Comparison of ENCODE assay signal across 25 cellular contexts in genomic region chr18:8188196-8188595, GRCh38.
DNase-seq lines count a peak whose midpoint lies in the region; ATAC-seq, FAIRE-seq and TF ChIP-seq lines count a peak whose summit lies in the region.
"Had no signal": no experiment of that assay in that cellular context is flagged by ENCODE, and none has a peak within 500 bp of the region (broad histone marks: within the 10 kb centered on the region; RNA-seq: fewer than 3 reads in every experiment).

No MANE protein-coding gene starts in this region.

- H2BK5ac ChIP-seq in IMR-90 (ENCODE audit: low read depth, low read length, poor library complexity, severe bottlenecking) = no peak overlapping the region

- peaks cover 12% of the 10 kb centered on the region; the same call in 1 of the 2 replicates for H3K9me1 ChIP-seq in IMR-90 (ENCODE audit: insufficient read depth, low read length)

- no peak overlapping the region for H4K91ac ChIP-seq in IMR-90 (ENCODE audit: insufficient read depth, low read depth, low read length)

- no peak overlapping the region for H3K14ac ChIP-seq in IMR-90 (replicated peaks; ENCODE audit: low read depth, low read length)

- WGBS in IMR-90 (ENCODE audit: extremely low coverage in 2 of 2, insufficient read length in 1 of 2), 2 experiments = 78% methylated on average over 5 of the region's 7 CpGs; no CpG with 5 or more reads in 1 of the 2 experiments
- 55 to 82% methylated on average over 6 to 7 of the region's 7 CpGs for WGBS in gastroesophageal sphincter (ENCODE audit: low coverage in 1 of 2), 2 donors

- H2AFZ ChIP-seq in IMR-90 (replicated peaks; ENCODE audit: low read length, poor library complexity) = no peak overlapping the region

- no peaks in the 10 kb centered on the region for H3K79me1 ChIP-seq in IMR-90 (ENCODE audit: low read depth in 1 of 2, low read length in 2 of 2)

- H4K5ac ChIP-seq in IMR-90 (ENCODE audit: low read depth, low read length) = no peak overlapping the region

- H3K4me3 ChIP-seq in IMR-90 (ENCODE audit: insufficient read depth, low read depth, low read length) (no peak overlapping the region), bronchial epithelial cell (ENCODE audit: low read depth, low read length) (no peak overlapping the region), gastroesophageal sphincter (no peak overlapping the region)
- H3K4me3 ChIP-seq in CD8-positive, alpha-beta T cell (ENCODE audit: low read depth, low read length) = no peak overlapping the region
- H3K4me3 ChIP-seq: BLaER1, heart right ventricle, vagina had no signal

- TF ChIP-seq CTCF in IMR-90 (conservative IDR thresholded peaks at IDR 0.05; ENCODE audit: low read depth, low read length) (no peak), bronchial epithelial cell (IDR thresholded peaks at IDR 0.05; ENCODE audit: insufficient read depth, low read length, severe bottlenecking) (no peak), gastroesophageal sphincter (IDR thresholded peaks at IDR 0.05) (no peak)
- no peak for TF ChIP-seq CTCF in CD8-positive, alpha-beta T cell (IDR thresholded peaks at IDR 0.05)

- DNase-seq in IMR-90 = peak; percentile 95
- peak; percentile 18 for DNase-seq in bronchial epithelial cell (ENCODE audit: low read depth)
- peak; percentile 6 for DNase-seq in hepatic stellate cell (ENCODE audit: low spot score)
- no peak for DNase-seq in left lobe of liver (ENCODE audit: low spot score)
- no peak for DNase-seq in CD8-positive, alpha-beta T cell
- no peak for DNase-seq in HTR-8/SVneo (ENCODE audit: insufficient read length, low spot score)
- DNase-seq: activated CD4-positive, alpha-beta memory T cell treated with anti-CD3 and anti-CD28 coated beads for 36 hours; activated naive CD4-positive, alpha-beta T cell treated with anti-CD3 and anti-CD28 coated beads, Interleukin-2, amount 10 ng/mL, durations not matched to agents 7 days and 5 days; activated T-cell treated with anti-CD3 and anti-CD28 coated beads, Interleukin-2, amount 50 U/mL, for 1 hour; erythroblast; heart right ventricle; NCI-H2081; NCI-H510A; stimulated activated CD4-positive, alpha-beta T cell treated with anti-CD3 and anti-CD28 coated beads, Interleukin-4, amount 100 ng/mL, for 4 hours; substantia nigra; T-cell had no signal

- TF ChIP-seq EP300 in gastroesophageal sphincter (IDR thresholded peaks at IDR 0.05) = no peak

- H3K36me3 ChIP-seq in IMR-90 (ENCODE audit: control insufficient read depth, insufficient read depth, low read length) (no peaks in the 10 kb centered on the region), bronchial epithelial cell (ENCODE audit: control insufficient read depth, insufficient read depth, low read length) (no peaks in the 10 kb centered on the region), gastroesophageal sphincter (no peaks in the 10 kb centered on the region)
- no peaks in the 10 kb centered on the region for H3K36me3 ChIP-seq in CD8-positive, alpha-beta T cell (ENCODE audit: insufficient read depth, low read length)
- H3K36me3 ChIP-seq: BLaER1, vagina had no signal

- no peak overlapping the region for H2BK20ac ChIP-seq in IMR-90 (ENCODE audit: low read depth, low read length)

- no peak overlapping the region for H3K4me2 ChIP-seq in IMR-90 (ENCODE audit: low read depth, low read length)
- H3K4me2 ChIP-seq: BLaER1 had no signal

- BruUV-seq in IMR-90 (replicated peaks; lab: Mats Ljungman, UMichigan) = no TSS peak

- 0 out of 2 replicates have a peak overlapping the region, but pooled peaks have one; percentile 7 for H3K4ac ChIP-seq in IMR-90 (ENCODE audit: low read depth, low read length)

- no peak overlapping the region for H2AK5ac ChIP-seq in IMR-90 (ENCODE audit: low read depth, low read length)

- no peak overlapping the region for H3K4me3 Mint-ChIP-seq in CD8-positive, alpha-beta T cell
- H3K4me3 Mint-ChIP-seq: activated CD4-positive, alpha-beta memory T cell treated with anti-CD3 and anti-CD28 coated beads for 36 hours; activated naive CD4-positive, alpha-beta T cell treated with anti-CD3 and anti-CD28 coated beads, Interleukin-2, amount 10 ng/mL, durations not matched to agents 7 days and 5 days; dendritic cell treated with granulocyte-macrophage colony-stimulating factor and Interleukin-4, amounts not matched to agents 40 ng/mL and 50 ng/mL, for 4 days; natural killer cell treated with Interleukin-12 subunit alpha and Interleukin-12 subunit beta and Interleukin-15 and Interleukin-18, amount 100 ng/mL, for 72 hours; T-cell had no signal

- peak; percentile 95 for ATAC-seq in IMR-90 (ENCODE audit: low read depth)
- ATAC-seq in gastroesophageal sphincter = no peak
- ATAC-seq in left lobe of liver = no peak
- ATAC-seq in CD8-positive, alpha-beta T cell = no peak
- ATAC-seq: heart right ventricle; natural killer cell treated with Interleukin-12 subunit alpha and Interleukin-12 subunit beta and Interleukin-15 and Interleukin-18, amount 100 ng/mL, for 72 hours; Right ventricle myocardium inferior; T-cell had no signal

- H3K27ac Mint-ChIP-seq in CD8-positive, alpha-beta T cell = no peak overlapping the region
- H3K27ac Mint-ChIP-seq: activated CD4-positive, alpha-beta memory T cell treated with anti-CD3 and anti-CD28 coated beads for 36 hours; activated naive CD4-positive, alpha-beta T cell treated with anti-CD3 and anti-CD28 coated beads, Interleukin-2, amount 10 ng/mL, durations not matched to agents 7 days and 5 days; dendritic cell treated with granulocyte-macrophage colony-stimulating factor and Interleukin-4, amounts not matched to agents 40 ng/mL and 50 ng/mL, for 4 days; natural killer cell treated with Interleukin-12 subunit alpha and Interleukin-12 subunit beta and Interleukin-15 and Interleukin-18, amount 100 ng/mL, for 72 hours; progenitor cell of endocrine pancreas; T-cell had no signal

- no peak overlapping the region for H2AK9ac ChIP-seq in IMR-90 (replicated peaks; ENCODE audit: low read depth, low read length, poor library complexity)

- no peaks in the 10 kb centered on the region for H3K27me3 Mint-ChIP-seq in CD8-positive, alpha-beta T cell (ENCODE audit: low read depth)
- H3K27me3 Mint-ChIP-seq: activated CD4-positive, alpha-beta memory T cell treated with anti-CD3 and anti-CD28 coated beads for 36 hours; activated naive CD4-positive, alpha-beta T cell treated with anti-CD3 and anti-CD28 coated beads, Interleukin-2, amount 10 ng/mL, durations not matched to agents 7 days and 5 days; dendritic cell treated with granulocyte-macrophage colony-stimulating factor and Interleukin-4, amounts not matched to agents 40 ng/mL and 50 ng/mL, for 4 days; natural killer cell treated with Interleukin-12 subunit alpha and Interleukin-12 subunit beta and Interleukin-15 and Interleukin-18, amount 100 ng/mL, for 72 hours; progenitor cell of endocrine pancreas; T-cell had no signal

- H3K9ac ChIP-seq in IMR-90 (ENCODE audit: low read depth, low read length) = no peak overlapping the region
- H3K9ac ChIP-seq: BLaER1 had no signal

- CTCF ChIA-PET in IMR-90 (lab: Yijun Ruan, JAX) = no interaction called here
- CTCF ChIA-PET in CD8-positive, alpha-beta T cell (lab: Charles Lee) = no interaction called here

- H3K36me3 Mint-ChIP-seq in CD8-positive, alpha-beta T cell = no peaks in the 10 kb centered on the region
- H3K36me3 Mint-ChIP-seq: activated CD4-positive, alpha-beta memory T cell treated with anti-CD3 and anti-CD28 coated beads for 36 hours; activated naive CD4-positive, alpha-beta T cell treated with anti-CD3 and anti-CD28 coated beads, Interleukin-2, amount 10 ng/mL, durations not matched to agents 7 days and 5 days; natural killer cell treated with Interleukin-12 subunit alpha and Interleukin-12 subunit beta and Interleukin-15 and Interleukin-18, amount 100 ng/mL, for 72 hours; T-cell had no signal

- no peak for TF ChIP-seq POLR2A in IMR-90 (IDR thresholded peaks at IDR 0.05; ENCODE audit: low read depth, low read length)
- TF ChIP-seq POLR2A in gastroesophageal sphincter (IDR thresholded peaks at IDR 0.05) = no peak

- H3K23ac ChIP-seq in IMR-90 (ENCODE audit: low read depth, low read length) = no peak overlapping the region

- no peaks in the 10 kb centered on the region for H3K9me3 ChIP-seq in IMR-90 (ENCODE audit: control insufficient read depth, insufficient read depth, low read length)
- H3K9me3 ChIP-seq in gastroesophageal sphincter = no peaks in the 10 kb centered on the region
- no peaks in the 10 kb centered on the region for H3K9me3 ChIP-seq in CD8-positive, alpha-beta T cell (ENCODE audit: low read length)
- H3K9me3 ChIP-seq: BLaER1, heart right ventricle, vagina had no signal

- H3K18ac ChIP-seq in IMR-90 (ENCODE audit: low read depth, low read length) = no peak overlapping the region

- no peak for FAIRE-seq in bronchial epithelial cell (lab: Jason Lieb, UNC)
- no peak for FAIRE-seq in HTR-8/SVneo (lab: Jason Lieb, UNC)
- FAIRE-seq: D721Med, islet of Langerhans had no signal

- H3K56ac ChIP-seq in IMR-90 (ENCODE audit: extremely low read depth, insufficient read depth, low read length) = no peak overlapping the region

- no peaks in the 10 kb centered on the region for H3K4me1 Mint-ChIP-seq in CD8-positive, alpha-beta T cell (ENCODE audit: low read depth)
- H3K4me1 Mint-ChIP-seq: activated naive CD4-positive, alpha-beta T cell treated with anti-CD3 and anti-CD28 coated beads, Interleukin-2, amount 10 ng/mL, durations not matched to agents 7 days and 5 days; T-cell had no signal

- H2BK120ac ChIP-seq in IMR-90 (ENCODE audit: low read depth, low read length) = no peak overlapping the region

- H3K27ac ChIP-seq in IMR-90 (ENCODE audit: insufficient read depth, low read length) = no peak overlapping the region
- H3K27ac ChIP-seq in gastroesophageal sphincter = no peak overlapping the region
- no peak overlapping the region for H3K27ac ChIP-seq in CD8-positive, alpha-beta T cell (ENCODE audit: low read depth, low read length)
- H3K27ac ChIP-seq: BLaER1, heart right ventricle, vagina had no signal

- H3K9me3 Mint-ChIP-seq in CD8-positive, alpha-beta T cell = no peaks in the 10 kb centered on the region
- H3K9me3 Mint-ChIP-seq: activated CD4-positive, alpha-beta memory T cell treated with anti-CD3 and anti-CD28 coated beads for 36 hours; activated naive CD4-positive, alpha-beta T cell treated with anti-CD3 and anti-CD28 coated beads, Interleukin-2, amount 10 ng/mL, durations not matched to agents 7 days and 5 days; dendritic cell treated with granulocyte-macrophage colony-stimulating factor and Interleukin-4, amounts not matched to agents 40 ng/mL and 50 ng/mL, for 4 days; natural killer cell treated with Interleukin-12 subunit alpha and Interleukin-12 subunit beta and Interleukin-15 and Interleukin-18, amount 100 ng/mL, for 72 hours had no signal

- H3K27me3 ChIP-seq in IMR-90 (ENCODE audit: control insufficient read depth, insufficient read depth, low read length) (no peaks in the 10 kb centered on the region), bronchial epithelial cell (ENCODE audit: control insufficient read depth, insufficient read depth, low read length) (no peaks in the 10 kb centered on the region), gastroesophageal sphincter (no peaks in the 10 kb centered on the region)
- H3K27me3 ChIP-seq in CD8-positive, alpha-beta T cell (ENCODE audit: insufficient read depth, low read length) = no peaks in the 10 kb centered on the region
- H3K27me3 ChIP-seq: BLaER1, heart right ventricle, vagina had no signal

- H3K4me1 ChIP-seq in IMR-90 (ENCODE audit: control insufficient read depth, insufficient read depth, low read length) = peaks cover 3% of the 10 kb centered on the region
- peaks cover 0 to 19% (median 0%) of the 10 kb centered on the region in 3 donors for H3K4me1 ChIP-seq in gastroesophageal sphincter
- no peaks in the 10 kb centered on the region for H3K4me1 ChIP-seq in CD8-positive, alpha-beta T cell (ENCODE audit: insufficient read depth, low read length)
- H3K4me1 ChIP-seq: BLaER1, vagina had no signal

- no peak overlapping the region for H2BK15ac ChIP-seq in IMR-90 (ENCODE audit: low read depth, low read length)

- POLR2A ChIA-PET in IMR-90 (lab: Charles Lee; ENCODE audit: unreplicated experiment) = interaction anchor here (0.6 kb wide), 1 partner anchor 63 kb away, joined by 4 read pairs; no protein-coding TSS in a partner anchor
- POLR2A ChIA-PET in CD8-positive, alpha-beta T cell (lab: Charles Lee) = no interaction called here

- H4K8ac ChIP-seq in IMR-90 (ENCODE audit: low read depth in 2 of 2, low read length in 2 of 2) = no peak overlapping the region

- in situ Hi-C loops in IMR-90 (cut with MboI; ENCODE audit: low sequenced_read_pairs) = no loop called here

- H4K20me1 ChIP-seq in IMR-90 (ENCODE audit: insufficient read depth, low read length) = no peaks in the 10 kb centered on the region
- H4K20me1 ChIP-seq: BLaER1 had no signal

- intact Hi-C loops in IMR-90 (cut with micrococcal nuclease) = no loop called here
- intact Hi-C loops in CD8-positive, alpha-beta T cell (cut with DNase I, micrococcal nuclease) = no loop called here

- TF ChIP-seq RAD21 in IMR-90 (IDR thresholded peaks at IDR 0.05; ENCODE audit: low read length) = no peak

- dilution Hi-C loops in IMR-90 (cut with HindIII; ENCODE audit: low sequenced_read_pairs, unreplicated experiment) = no loop called here

Comparison
In these comparisons a context has a peak if more than half of its experiments do, and no peak if none do; other contexts are left out.
1. DNase-seq: peak in IMR-90 (single experiment), bronchial epithelial cell (single experiment) and hepatic stellate cell (single experiment); none in left lobe of liver (single experiment), CD8-positive, alpha-beta T cell (0 of 7) and HTR-8/SVneo (single experiment).